23 cellular contexts compared by ENCODE assay signal in genomic region chr13:19062801-19063200, GRCh38.
A peak's percentile ranks its signal among the peaks of the same experiment; 100 is the strongest.
DNase-seq lines count a peak whose midpoint lies in the region; TF ChIP-seq lines count a peak whose summit lies in the region.
"Had no signal": no experiment of that assay in that cellular context is flagged by ENCODE, and none has a peak within 500 bp of the region (broad histone marks: within the 10 kb centered on the region; RNA-seq: fewer than 3 reads in every experiment).

No MANE protein-coding gene starts in this region.

- H3K27me3 ChIP-seq in endodermal cell (ENCODE audit: control insufficient read depth, insufficient read depth, low read length, poor library complexity, severe bottlenecking), result no peaks in the 10 kb centered on the region
- H3K27me3 ChIP-seq: BE2C, BLaER1 had no signal

- no peak overlapping the region for H3K9ac ChIP-seq in endodermal cell (ENCODE audit: extremely low read depth, low read length, poor library complexity, severe bottlenecking)
- H3K9ac ChIP-seq: BLaER1 had no signal

- H3K36me3 ChIP-seq in endodermal cell (ENCODE audit: control insufficient read depth, insufficient read depth, low read length), result no peaks in the 10 kb centered on the region
- H3K36me3 ChIP-seq: BE2C, BLaER1 had no signal

- 70% methylated on average over 4 of the region's 4 CpGs; no CpG with 5 or more reads in 1 of the 2 experiments for WGBS in endodermal cell (ENCODE audit: insufficient coverage in 1 of 2, insufficient read length in 1 of 2), 2 experiments

- no peaks in the 10 kb centered on the region for H3K4me1 ChIP-seq in endodermal cell (ENCODE audit: control insufficient read depth, insufficient read depth, low read length)
- H3K4me1 ChIP-seq: BE2C, BLaER1 had no signal

- H3K4me3 Mint-ChIP-seq in endodermal cell, result no peak overlapping the region
- H3K4me3 Mint-ChIP-seq: CD14-positive monocyte; CD4-positive, alpha-beta memory T cell; CD4-positive, CD25-positive, alpha-beta regulatory T cell; CD8-positive, alpha-beta memory T cell had no signal

- H3K27me3 Mint-ChIP-seq in endodermal cell (ENCODE audit: insufficient read depth), result no peaks in the 10 kb centered on the region
- H3K27me3 Mint-ChIP-seq: CD4-positive, alpha-beta memory T cell; CD4-positive, CD25-positive, alpha-beta regulatory T cell; CD8-positive, alpha-beta memory T cell had no signal

- H3K36me3 Mint-ChIP-seq in endodermal cell (ENCODE audit: low read depth), result no peaks in the 10 kb centered on the region
- H3K36me3 Mint-ChIP-seq: CD14-positive monocyte; CD4-positive, alpha-beta memory T cell; CD4-positive, CD25-positive, alpha-beta regulatory T cell had no signal

- no peak for TF ChIP-seq CTCF in endodermal cell (conservative IDR thresholded peaks at IDR 0.05)

- H3K27ac Mint-ChIP-seq in endodermal cell, result no peak overlapping the region
- H3K27ac Mint-ChIP-seq: CD4-positive, alpha-beta memory T cell; CD4-positive, CD25-positive, alpha-beta regulatory T cell; CD8-positive, alpha-beta memory T cell had no signal

- peaks cover 77% of the 10 kb centered on the region for H3K9me3 ChIP-seq in endodermal cell (ENCODE audit: control insufficient read depth, low read length)

- H3K9me3 Mint-ChIP-seq in endodermal cell, result peaks cover 93% of the 10 kb centered on the region

- H3K4me3 ChIP-seq in endodermal cell (ENCODE audit: low read length), result peak overlapping the region; percentile 23
- H3K4me3 ChIP-seq: BLaER1, GM12878 had no signal

- no peak for DNase-seq in endodermal cell
- DNase-seq in mucosa of gallbladder (ENCODE audit: low spot score), result peak; percentile 6
- peak; percentile 29 for DNase-seq in ureter (ENCODE audit: low spot score)
- no peak for DNase-seq in activated CD8-positive, alpha-beta memory T cell treated with anti-CD3 and anti-CD28 coated beads for 24 hours
- no peak for DNase-seq in NCI-H446 treated with DMSO at 0.1 percent for 48 hours (lab: John Stamatoyannopoulos, UW)
- DNase-seq: 8988T; ACHN; BE2C; C1 segment of cervical spinal cord; CD4-positive, alpha-beta memory T cell; CD4-positive, CD25-positive, alpha-beta regulatory T cell; CD8-positive, alpha-beta memory T cell; COR-L47; DMS 273 treated with DMSO at 0.1 percent for 48 hours; DMS153; DMS53; DMS79; DND-41; EL; GDM1 had no signal

- no peaks in the 10 kb centered on the region for H3K4me1 Mint-ChIP-seq in endodermal cell
- H3K4me1 Mint-ChIP-seq: CD14-positive monocyte; CD4-positive, alpha-beta memory T cell; CD4-positive, CD25-positive, alpha-beta regulatory T cell; CD8-positive, alpha-beta memory T cell had no signal

- H3K27ac ChIP-seq in endodermal cell (ENCODE audit: low read depth, low read length), result no peak overlapping the region
- H3K27ac ChIP-seq: BLaER1 had no signal

Comparison
In these comparisons a context has a peak if more than half of its experiments do, and no peak if none do; other contexts are left out.
1. DNase-seq: peak in mucosa of gallbladder (single experiment) and ureter (single experiment); none in endodermal cell (single experiment), activated CD8-positive, alpha-beta memory T cell treated with anti-CD3 and anti-CD28 coated beads for 24 hours (single experiment) and NCI-H446 treated with DMSO at 0.1 percent for 48 hours (single experiment).